In the genomic region with DNA sequence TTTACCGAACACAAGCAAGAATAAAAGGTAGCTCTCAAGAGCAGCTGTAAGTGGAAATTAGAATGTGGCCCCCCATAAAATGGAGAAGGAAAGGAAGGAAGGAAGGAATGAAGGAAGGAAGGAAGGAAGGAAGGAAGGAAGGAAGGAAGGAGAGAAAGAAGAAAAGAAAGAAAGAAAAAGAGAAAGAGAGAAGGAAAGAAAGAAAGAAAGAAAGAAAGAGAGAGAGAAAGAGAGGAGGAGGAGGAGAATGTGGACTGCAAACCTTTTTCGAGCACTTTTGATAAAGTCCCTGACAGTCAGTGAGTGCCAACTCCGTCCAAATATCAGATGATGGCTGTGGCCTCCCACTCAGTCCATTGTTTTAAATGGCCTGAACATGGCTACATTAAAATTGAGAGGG, we compare ENCODE assay signal across 18 cellular contexts. TPM values are rescaled to one million over a fixed set of nuclear protein-coding genes. Genes with fewer than 3 reads are reported as not detected.
DNase-seq lines count a peak whose midpoint lies in the region; ATAC-seq and TF ChIP-seq lines count a peak whose summit lies in the region.
"Had no signal": no experiment of that assay in that cellular context is flagged by ENCODE, and none has a peak within 500 bp of the region (broad histone marks: within the 10 kb centered on the region; RNA-seq: fewer than 3 reads in every experiment).

No MANE protein-coding gene starts in this region.

- H3K4me3 Mint-ChIP-seq in activated CD4-positive, alpha-beta T cell treated with anti-CD3 and anti-CD28 coated beads, Interleukin-2, amount 10 ng/mL, durations not matched to agents 24 days and 14 days, result no peak overlapping the region
- H3K4me3 Mint-ChIP-seq in activated CD4-positive, alpha-beta T cell treated with anti-CD3 and anti-CD28 coated beads for 36 hours, result no peak overlapping the region
- no peak overlapping the region for H3K4me3 Mint-ChIP-seq in nephron progenitor cell
- H3K4me3 Mint-ChIP-seq: B cell; CD4-positive, CD25-positive, alpha-beta regulatory T cell; CD8-positive, alpha-beta T cell had no signal

- H3K36me3 ChIP-seq in testis (ENCODE audit: low read depth, missing control alignments) (no peaks in the 10 kb centered on the region), left lung (no peaks in the 10 kb centered on the region)
- H3K36me3 ChIP-seq: BLaER1 had no signal

- H3K4me3 ChIP-seq in testis (no peak overlapping the region), left lung (no peak overlapping the region)
- H3K4me3 ChIP-seq: BLaER1, GM23248 had no signal

- no peaks in the 10 kb centered on the region for H3K4me1 ChIP-seq in testis
- H3K4me1 ChIP-seq in left lung, result no peaks in the 10 kb centered on the region
- H3K4me1 ChIP-seq: Caco-2 had no signal

- H3K27me3 ChIP-seq in testis (no peaks in the 10 kb centered on the region), left lung (no peaks in the 10 kb centered on the region)
- H3K27me3 ChIP-seq: BLaER1 had no signal

- no peak for ATAC-seq in activated CD4-positive, alpha-beta T cell treated with anti-CD3 and anti-CD28 coated beads for 36 hours
- no peak for ATAC-seq in left lung
- ATAC-seq: CD8-positive, alpha-beta T cell had no signal

- H3K36me3 Mint-ChIP-seq in activated CD4-positive, alpha-beta T cell treated with anti-CD3 and anti-CD28 coated beads, Interleukin-2, amount 10 ng/mL, durations not matched to agents 24 days and 14 days (ENCODE audit: low read depth), result no peaks in the 10 kb centered on the region
- no peaks in the 10 kb centered on the region for H3K36me3 Mint-ChIP-seq in activated CD4-positive, alpha-beta T cell treated with anti-CD3 and anti-CD28 coated beads for 36 hours (ENCODE audit: low read depth)
- H3K36me3 Mint-ChIP-seq in nephron progenitor cell (ENCODE audit: low read depth), result peaks cover 5% of the 10 kb centered on the region
- H3K36me3 Mint-ChIP-seq: CD4-positive, CD25-positive, alpha-beta regulatory T cell; CD8-positive, alpha-beta T cell had no signal

- H3K27me3 Mint-ChIP-seq in activated CD4-positive, alpha-beta T cell treated with anti-CD3 and anti-CD28 coated beads, Interleukin-2, amount 10 ng/mL, durations not matched to agents 24 days and 14 days, result peaks cover 5% of the 10 kb centered on the region
- H3K27me3 Mint-ChIP-seq in activated CD4-positive, alpha-beta T cell treated with anti-CD3 and anti-CD28 coated beads for 36 hours, result peaks cover 17% of the 10 kb centered on the region
- peaks cover 16% of the 10 kb centered on the region for H3K27me3 Mint-ChIP-seq in nephron progenitor cell (ENCODE audit: low read depth, poor library complexity)
- H3K27me3 Mint-ChIP-seq: B cell had no signal

- CTCF ChIA-PET in activated CD4-positive, alpha-beta T cell treated with anti-CD3 and anti-CD28 coated beads for 36 hours (lab: Charles Lee), result interaction anchor here (0.7 kb wide), 1 partner anchor 31 kb away, joined by 3 read pairs; no protein-coding TSS in a partner anchor

- H3K27ac ChIP-seq in testis (no peak overlapping the region), left lung (no peak overlapping the region)
- H3K27ac ChIP-seq: 22Rv1, BLaER1, C4-2B, GM23248 had no signal

- TF ChIP-seq CTCF in nephron progenitor cell (IDR thresholded peaks at IDR 0.05) (no peak), testis (IDR thresholded peaks at IDR 0.05) (no peak), left lung (IDR thresholded peaks at IDR 0.05) (no peak)

- 54 to 75% methylated on average over 3 of the region's 3 CpGs for WGBS in testis, 2 donors

- H3K4me1 Mint-ChIP-seq in activated CD4-positive, alpha-beta T cell treated with anti-CD3 and anti-CD28 coated beads, Interleukin-2, amount 10 ng/mL, durations not matched to agents 24 days and 14 days, result peaks cover 2% of the 10 kb centered on the region
- H3K4me1 Mint-ChIP-seq in activated CD4-positive, alpha-beta T cell treated with anti-CD3 and anti-CD28 coated beads for 36 hours, result peaks cover 6% of the 10 kb centered on the region
- H3K4me1 Mint-ChIP-seq in nephron progenitor cell, result peaks cover 9% of the 10 kb centered on the region
- H3K4me1 Mint-ChIP-seq: CD4-positive, CD25-positive, alpha-beta regulatory T cell had no signal

- intact Hi-C loops in activated CD4-positive, alpha-beta T cell treated with anti-CD3 and anti-CD28 coated beads, Interleukin-2, amount 10 ng/mL, durations not matched to agents 24 days and 14 days (cut with micrococcal nuclease), result no loop called here
- intact Hi-C loops in activated CD4-positive, alpha-beta T cell treated with anti-CD3 and anti-CD28 coated beads for 36 hours (cut with DNase I, micrococcal nuclease), result no loop called here
- intact Hi-C loops in testis (cut with DNase I; ENCODE audit: low total_unique reads), result no loop called here
- intact Hi-C loops in left lung (cut with DNase I), result no loop called here

- DNase-seq in activated CD4-positive, alpha-beta T cell treated with anti-CD3 and anti-CD28 coated beads, Interleukin-2, amount 10 ng/mL, durations not matched to agents 24 days and 14 days, result peak; percentile 9
- no peak for DNase-seq in activated CD4-positive, alpha-beta T cell treated with anti-CD3 and anti-CD28 coated beads for 36 hours
- DNase-seq in nephron progenitor cell, result no peak
- peak; percentile 63 for DNase-seq in testis
- DNase-seq in effector CD4-positive, alpha-beta T cell, result no peak
- DNase-seq in left lung, result no peak
- DNase-seq: Caco-2; CD4-positive, CD25-positive, alpha-beta regulatory T cell; CD8-positive, alpha-beta T cell; DMS153; DND-41; GM23248; H7; HCEC 1CT had no signal

- POLR2A ChIA-PET in activated CD4-positive, alpha-beta T cell treated with anti-CD3 and anti-CD28 coated beads for 36 hours (lab: Charles Lee), result interaction anchor here (0.7 kb wide), 1 partner anchor 1019 kb away, joined by 4 read pairs; no protein-coding TSS in a partner anchor

- no peaks in the 10 kb centered on the region for H3K9me3 Mint-ChIP-seq in activated CD4-positive, alpha-beta T cell treated with anti-CD3 and anti-CD28 coated beads, Interleukin-2, amount 10 ng/mL, durations not matched to agents 24 days and 14 days
- no peaks in the 10 kb centered on the region for H3K9me3 Mint-ChIP-seq in activated CD4-positive, alpha-beta T cell treated with anti-CD3 and anti-CD28 coated beads for 36 hours (ENCODE audit: low read depth)
- peaks cover 4% of the 10 kb centered on the region for H3K9me3 Mint-ChIP-seq in nephron progenitor cell
- H3K9me3 Mint-ChIP-seq: CD8-positive, alpha-beta T cell had no signal

- no peak overlapping the region for H3K27ac Mint-ChIP-seq in activated CD4-positive, alpha-beta T cell treated with anti-CD3 and anti-CD28 coated beads, Interleukin-2, amount 10 ng/mL, durations not matched to agents 24 days and 14 days
- H3K27ac Mint-ChIP-seq in activated CD4-positive, alpha-beta T cell treated with anti-CD3 and anti-CD28 coated beads for 36 hours, result no peak overlapping the region
- peak overlapping the region; percentile 84 for H3K27ac Mint-ChIP-seq in nephron progenitor cell
- H3K27ac Mint-ChIP-seq: B cell; CD4-positive, CD25-positive, alpha-beta regulatory T cell; CD8-positive, alpha-beta T cell had no signal

- TF ChIP-seq POLR2A in testis (IDR thresholded peaks at IDR 0.05), result no peak

- H3K9me3 ChIP-seq in testis, result no peaks in the 10 kb centered on the region
- H3K9me3 ChIP-seq in left lung, result no peaks in the 10 kb centered on the region
- H3K9me3 ChIP-seq: BLaER1, Caco-2 had no signal

RNA-seq across cellular contexts. Expression of gene SNX2, which starts 53.8 kb away (rescaled TPM):
- total RNA-seq in activated CD4-positive, alpha-beta T cell treated with anti-CD3 and anti-CD28 coated beads, Interleukin-2, amount 10 ng/mL, durations not matched to agents 24 days and 14 days, result 33.8 and 36.5 TPM in 2 replicates
- total RNA-seq in activated CD4-positive, alpha-beta T cell treated with anti-CD3 and anti-CD28 coated beads for 36 hours, result 10 to 100 TPM; 50.2 to 56.0 TPM
- 10 to 100 TPM; 48.4 to 59.5 TPM for total RNA-seq in testis
- polyA plus RNA-seq in testis (ENCODE audit: insufficient read depth, low read depth, low replicate concordance), result 38.5 TPM
- total RNA-seq in left lung, result 100 to 1,000 TPM in 1 of 2 donors, 10 to 100 TPM in 1; 85.1 to 100 TPM

Comparison
In these comparisons a context has a peak if more than half of its experiments do, and no peak if none do; other contexts are left out.
1. DNase-seq: peak in activated CD4-positive, alpha-beta T cell treated with anti-CD3 and anti-CD28 coated beads, Interleukin-2, amount 10 ng/mL, durations not matched to agents 24 days and 14 days (single experiment) and testis (single experiment); none in activated CD4-positive, alpha-beta T cell treated with anti-CD3 and anti-CD28 coated beads for 36 hours (single experiment), nephron progenitor cell (single experiment), effector CD4-positive, alpha-beta T cell (single experiment) and left lung (0 of 2).